In the genomic region with DNA sequence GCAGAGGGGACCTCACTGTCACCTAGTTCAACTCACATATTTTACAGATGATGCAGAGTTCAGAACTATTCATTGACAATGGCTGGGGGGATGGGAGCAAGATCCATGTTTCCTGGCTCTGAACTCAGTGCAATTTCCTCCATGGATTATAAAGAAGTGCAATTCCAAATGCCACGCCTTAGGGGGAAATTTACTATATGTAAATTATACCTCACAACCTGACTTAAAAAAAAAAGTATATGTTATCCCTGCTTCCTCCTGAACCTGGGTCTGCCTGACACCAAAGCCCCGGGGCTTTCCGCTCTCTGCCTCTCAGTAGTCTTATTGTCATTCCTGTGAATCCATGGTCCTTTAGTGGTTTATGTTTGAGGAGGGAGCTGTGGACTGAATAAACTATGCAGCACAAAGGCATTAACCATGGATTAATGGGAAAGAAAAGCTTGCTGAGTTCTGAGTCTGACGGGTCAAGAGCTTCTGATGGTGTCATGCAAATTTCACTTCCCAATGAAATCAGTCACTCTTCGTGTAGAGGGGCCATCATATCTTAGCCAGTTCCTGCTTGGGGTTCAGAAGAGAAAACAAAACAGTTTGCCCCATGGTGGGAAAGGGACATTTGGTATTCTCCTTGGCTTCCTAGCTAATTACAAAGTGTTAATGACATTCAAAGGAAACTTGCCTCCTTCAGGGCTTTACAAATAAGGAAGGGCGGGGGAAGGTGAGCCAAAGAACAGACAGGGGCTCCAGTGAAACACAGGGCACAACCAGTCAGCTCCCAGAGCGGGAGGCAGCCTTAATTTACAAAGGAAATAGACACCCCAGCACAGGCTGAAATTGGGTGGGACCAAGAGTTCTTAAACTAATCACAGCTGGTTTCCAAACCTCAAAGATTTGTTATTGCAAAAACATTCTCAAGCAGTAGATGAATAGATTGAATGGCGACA, we compare ENCODE assay signal across 9 cellular contexts. TPM values are rescaled to one million over a fixed set of nuclear protein-coding genes. Genes with fewer than 3 reads are reported as not detected.
DNase-seq lines count a peak whose midpoint lies in the region; ATAC-seq, FAIRE-seq and TF ChIP-seq lines count a peak whose summit lies in the region.
"Had no signal": no experiment of that assay in that cellular context is flagged by ENCODE, and none has a peak within 500 bp of the region (broad histone marks: within the 10 kb centered on the region; RNA-seq: fewer than 3 reads in every experiment).

No MANE protein-coding gene starts in this region.

- in situ Hi-C loops in SK-MEL-5 (cut with HindIII; ENCODE audit: low pct_unique_long_range_greater_than_20kb, low sequenced_read_pairs): no loop called here

- DNase-seq in GM19239 (ENCODE audit: insufficient read length, low spot score) (no peak), SK-MEL-5 (ENCODE audit: low read depth, low spot score) (peak; percentile 28), fibroblast of pulmonary artery (ENCODE audit: low read depth) (peak; percentile 29), renal cortical epithelial cell (ENCODE audit: low read depth) (peak; percentile 50), GM03348 (ENCODE audit: low spot score) (no peak), cortex of kidney (lab: John Stamatoyannopoulos, UW) (no peak)

- no peak overlapping the region for H3K4me3 ChIP-seq in fibroblast of pulmonary artery (replicated peaks; ENCODE audit: low read depth, low read length)

- TF ChIP-seq CTCF in fibroblast of pulmonary artery (IDR thresholded peaks at IDR 0.05; ENCODE audit: low read length, missing control alignments): no peak

- FAIRE-seq in GM19239 (lab: Jason Lieb, UNC): peak; percentile 94

- ATAC-seq in GM18517 (IDR thresholded peaks at IDR 0.05; ENCODE audit: unreplicated experiment) (no peak), GM18909 (IDR thresholded peaks at IDR 0.05; ENCODE audit: poor library complexity, unreplicated experiment) (no peak)

RNA-seq across cellular contexts. Expression of gene FAM9C, which starts 14.3 kb away (rescaled TPM):
- total RNA-seq in SK-MEL-5 (2014; rRNA removed; shearing (Covaris generic)): not detected in 2 replicates
- polyA plus RNA-seq in SK-MEL-5 (2015; cell fraction: cytosol; rRNA removed): not detected in 2 replicates
- polyA plus RNA-seq in SK-MEL-5 (2015; cell fraction: nucleus; rRNA removed): not detected in 2 replicates
- total RNA-seq in renal cortical epithelial cell: not detected in 2 replicates
- polyA plus RNA-seq: esophagus had no signal

RNA-seq across cellular contexts. Expression of gene TMSB4X, which starts 55.2 kb away (rescaled TPM):
- not detected in 2 replicates for total RNA-seq in SK-MEL-5 (2014; rRNA removed; shearing (Covaris generic))
- polyA plus RNA-seq in SK-MEL-5 (2015; cell fraction: cytosol; rRNA removed): 0.05 TPM in 1 of 2 replicates, not detected in the other
- not detected in 2 replicates for polyA plus RNA-seq in SK-MEL-5 (2015; cell fraction: nucleus; rRNA removed)
- 2,616 and 8,785 TPM in 2 replicates for total RNA-seq in renal cortical epithelial cell

Comparison
In these comparisons a context has a peak if more than half of its experiments do, and no peak if none do; other contexts are left out.
1. DNase-seq: peak in SK-MEL-5 (single experiment), fibroblast of pulmonary artery (single experiment) and renal cortical epithelial cell (single experiment); none in GM19239 (single experiment), GM03348 (single experiment) and cortex of kidney (single experiment).
2. RNA of gene TMSB4X, which starts 55.2 kb away (total RNA-seq): 2,616 to 8,785 TPM in renal cortical epithelial cell; not detected in SK-MEL-5; every median in the first group is over 1,000 times any median in the second.